ENCODE assay signal across 28 cellular contexts in the genomic region with DNA sequence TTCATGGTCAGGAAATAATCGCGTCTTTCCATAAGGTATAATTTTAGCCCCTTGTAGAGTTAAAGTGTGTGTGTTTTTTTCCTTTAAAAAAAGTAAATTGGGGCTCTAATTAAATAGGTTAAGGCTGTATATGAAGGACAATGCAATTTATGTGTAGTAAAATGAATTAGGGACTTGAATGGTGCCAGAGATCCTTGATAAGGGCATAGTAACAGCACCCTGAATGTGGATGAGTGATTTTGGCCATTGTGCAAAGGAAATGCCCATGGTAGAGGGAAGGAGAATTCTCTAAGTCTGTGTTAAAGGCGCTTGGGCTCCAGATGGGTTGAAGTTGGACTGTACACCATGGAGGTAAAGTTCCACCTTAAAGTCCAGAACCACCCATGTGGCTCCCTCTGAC.
"Had no signal": no experiment of that assay in that cellular context is flagged by ENCODE, and none has a peak within 500 bp of the region (broad histone marks: within the 10 kb centered on the region; RNA-seq: fewer than 3 reads in every experiment).

No MANE protein-coding gene starts in this region.

- H3K4me3 ChIP-seq: stomach, suprapubic skin, testis, thoracic aorta, thyroid gland, tibial artery, tibial nerve, transverse colon, upper lobe of left lung, upper lobe of right lung, uterus, vagina had no signal

- H3K4me1 ChIP-seq: stomach, suprapubic skin, testis, tibial artery, tibial nerve, transverse colon, upper lobe of left lung, upper lobe of right lung, uterus, vagina had no signal

- H3K27me3 ChIP-seq: suprapubic skin, testis, thyroid gland, tibial nerve, transverse colon, upper lobe of left lung, upper lobe of right lung, uterus, vagina had no signal

- ATAC-seq: stimulated activated effector memory CD8-positive, alpha-beta T cell treated with anti-CD3 and anti-CD28 coated beads, Interleukin-12 subunit alpha, Interleukin-12 subunit beta, amount 100 ng/mL, for 72 hours; stimulated activated memory B cell treated with anti-CD40 and anti-IgM and Interleukin-4, amounts not matched to agents 10 μg/mL and 1 μg/mL and 100 μg/mL, for 72 hours; stimulated activated naive B cell treated with anti-CD40 and anti-IgM and Interleukin-4, amounts not matched to agents 10 μg/mL and 1 μg/mL and 100 μg/mL, for 72 hours; stimulated activated naive CD8-positive, alpha-beta T cell treated with anti-CD3 and anti-CD28 coated beads, Interleukin-15, amount 100 ng/mL, for 72 hours; stimulated activated naive CD8-positive, alpha-beta T cell treated with anti-CD3 and anti-CD28 coated beads, Interleukin-15, Interleukin-2, amounts not matched to agents 100 U/mL and 50 U/mL, for 24 hours; upper lobe of right lung had no signal

- H3K9me3 Mint-ChIP-seq: type B pancreatic cell had no signal

- H3K27ac Mint-ChIP-seq: stimulated activated effector memory CD8-positive, alpha-beta T cell treated with anti-CD3 and anti-CD28 coated beads, Interleukin-12 subunit alpha, Interleukin-12 subunit beta, amount 100 ng/mL, for 72 hours; stimulated activated memory B cell treated with anti-CD40 and anti-IgM and Interleukin-4, amounts not matched to agents 10 μg/mL and 1 μg/mL and 100 μg/mL, for 72 hours; stimulated activated naive B cell treated with anti-CD40 and anti-IgM and Interleukin-4, amounts not matched to agents 10 μg/mL and 1 μg/mL and 100 μg/mL, for 72 hours; stimulated activated naive CD8-positive, alpha-beta T cell treated with anti-CD3 and anti-CD28 coated beads, Interleukin-15, amount 100 ng/mL, for 72 hours; stimulated activated naive CD8-positive, alpha-beta T cell treated with anti-CD3 and anti-CD28 coated beads, Interleukin-15, Interleukin-2, amounts not matched to agents 100 ng/mL and 50 ng/mL, for 24 hours; type B pancreatic cell had no signal

- H3K9me3 ChIP-seq: stomach, suprapubic skin, testis, thoracic aorta, thyroid gland, tibial artery, transverse colon, upper lobe of left lung, upper lobe of right lung, uterus, vagina had no signal

- H3K4me3 Mint-ChIP-seq: stimulated activated effector memory CD8-positive, alpha-beta T cell treated with anti-CD3 and anti-CD28 coated beads, Interleukin-12 subunit alpha, Interleukin-12 subunit beta, amount 100 ng/mL, for 72 hours; stimulated activated memory B cell treated with anti-CD40 and anti-IgM and Interleukin-4, amounts not matched to agents 10 μg/mL and 1 μg/mL and 100 μg/mL, for 72 hours; stimulated activated naive B cell treated with anti-CD40 and anti-IgM and Interleukin-4, amounts not matched to agents 10 μg/mL and 1 μg/mL and 100 μg/mL, for 72 hours; stimulated activated naive CD8-positive, alpha-beta T cell treated with anti-CD3 and anti-CD28 coated beads, Interleukin-15, amount 100 ng/mL, for 72 hours; stimulated activated naive CD8-positive, alpha-beta T cell treated with anti-CD3 and anti-CD28 coated beads, Interleukin-15, Interleukin-2, amounts not matched to agents 100 ng/mL and 50 ng/mL, for 24 hours; type B pancreatic cell had no signal

- H3K27ac ChIP-seq: stomach, suprapubic skin, testis, thoracic aorta, thyroid gland, tibial artery, tibial nerve, transverse colon, upper lobe of left lung, upper lobe of right lung, uterus, vagina had no signal

- H3K4me1 Mint-ChIP-seq: stimulated activated effector memory CD8-positive, alpha-beta T cell treated with anti-CD3 and anti-CD28 coated beads, Interleukin-12 subunit alpha, Interleukin-12 subunit beta, amount 100 ng/mL, for 72 hours; stimulated activated memory B cell treated with anti-CD40 and anti-IgM and Interleukin-4, amounts not matched to agents 10 μg/mL and 1 μg/mL and 100 μg/mL, for 72 hours; stimulated activated naive B cell treated with anti-CD40 and anti-IgM and Interleukin-4, amounts not matched to agents 10 μg/mL and 1 μg/mL and 100 μg/mL, for 72 hours; stimulated activated naive CD8-positive, alpha-beta T cell treated with anti-CD3 and anti-CD28 coated beads, Interleukin-15, amount 100 ng/mL, for 72 hours had no signal

- H3K27me3 Mint-ChIP-seq: stimulated activated memory B cell treated with anti-CD40 and anti-IgM and Interleukin-4, amounts not matched to agents 10 μg/mL and 1 μg/mL and 100 μg/mL, for 72 hours; stimulated activated naive CD8-positive, alpha-beta T cell treated with anti-CD3 and anti-CD28 coated beads, Interleukin-15, amount 100 ng/mL, for 72 hours had no signal

- H3K36me3 Mint-ChIP-seq: stimulated activated effector memory CD8-positive, alpha-beta T cell treated with anti-CD3 and anti-CD28 coated beads, Interleukin-12 subunit alpha, Interleukin-12 subunit beta, amount 100 ng/mL, for 72 hours; stimulated activated memory B cell treated with anti-CD40 and anti-IgM and Interleukin-4, amounts not matched to agents 10 μg/mL and 1 μg/mL and 100 μg/mL, for 72 hours; stimulated activated naive B cell treated with anti-CD40 and anti-IgM and Interleukin-4, amounts not matched to agents 10 μg/mL and 1 μg/mL and 100 μg/mL, for 72 hours; type B pancreatic cell had no signal

- DNase-seq: stimulated activated CD4-positive, alpha-beta T cell treated with anti-CD3 and anti-CD28 coated beads, Interleukin-2, amount 100 ng/mL, for 48 hours; stimulated activated CD4-positive, alpha-beta T cell treated with anti-CD3 and anti-CD28 coated beads, Interleukin-4, amount 100 ng/mL, for 1 hour; stimulated activated CD4-positive, alpha-beta T cell treated with anti-CD3 and anti-CD28 coated beads, Interleukin-4, amount 100 ng/mL, for 24 hours; stimulated activated CD4-positive, alpha-beta T cell treated with anti-CD3 and anti-CD28 coated beads, Interleukin-4, amount 100 ng/mL, for 4 hours; stimulated activated CD8-positive, alpha-beta memory T cell treated with anti-CD3 and anti-CD28 coated beads, Interleukin-4, amount 100 ng/mL, for 48 hours; stimulated activated naive B cell treated with anti-CD40 and anti-IgM and Interleukin-4, amounts not matched to agents 10 μg/mL and 1 μg/mL and 100 μg/mL, for 72 hours; stimulated activated naive CD4-positive, alpha-beta T cell; stimulated activated naive CD4-positive, alpha-beta T cell treated with Interleukin-2 at 50 U/mL for 16 hours; stimulated activated naive CD8-positive, alpha-beta T cell treated with anti-CD3 and anti-CD28 coated beads, Interleukin-15, amount 100 ng/mL, for 72 hours; stimulated activated naive CD8-positive, alpha-beta T cell treated with anti-CD3 and anti-CD28 coated beads, Interleukin-15, Interleukin-2, amounts not matched to agents 100 U/mL and 50 U/mL, for 24 hours; stomach; substantia nigra; testis; thyroid gland; tibial artery; transverse colon; trophoblast cell; upper lobe of left lung; upper lobe of right lung; uterus had no signal

- H3K36me3 ChIP-seq: stomach, suprapubic skin, thoracic aorta, thyroid gland, tibial artery, tibial nerve, transverse colon, upper lobe of left lung, upper lobe of right lung, uterus, vagina had no signal
